10 cellular contexts compared by ENCODE assay signal in genomic region chr3:188830955-188831354, GRCh38.
DNase-seq lines count a peak whose midpoint lies in the region; ATAC-seq and TF ChIP-seq lines count a peak whose summit lies in the region.
"Had no signal": no experiment of that assay in that cellular context is flagged by ENCODE, and none has a peak within 500 bp of the region (broad histone marks: within the 10 kb centered on the region; RNA-seq: fewer than 3 reads in every experiment).

No MANE protein-coding gene starts in this region.

- H3K23ac ChIP-seq in H9 (ENCODE audit: insufficient read length, low read depth, low read length), result no peak overlapping the region

- in situ Hi-C loops in Panc1 (cut with HindIII; ENCODE audit: low pct_unique_long_range_greater_than_20kb, low sequenced_read_pairs), result no loop called here

- H3K14ac ChIP-seq in H9 (ENCODE audit: insufficient read depth, low read length), result no peak overlapping the region

- no peak overlapping the region for H4K5ac ChIP-seq in H9 (ENCODE audit: insufficient read length, low read depth, low read length)

- H3K4me3 Mint-ChIP-seq in H9 (no peak overlapping the region), glutamatergic neuron (ENCODE audit: unreplicated experiment) (no peak overlapping the region)

- H3K36me3 Mint-ChIP-seq in H9 (ENCODE audit: insufficient read depth in 1 of 3, low read depth in 3 of 3) (no peaks in the 10 kb centered on the region), glutamatergic neuron (ENCODE audit: unreplicated experiment) (no peaks in the 10 kb centered on the region)

- no peak overlapping the region for H2AFZ ChIP-seq in H9 (ENCODE audit: low read length)

- H3K9ac ChIP-seq in H9 (ENCODE audit: extremely low read depth, insufficient read length, low read length), result no peak overlapping the region

- no peaks in the 10 kb centered on the region for H3K9me3 ChIP-seq in H9 (ENCODE audit: control insufficient read depth, low read depth, low read length)
- H3K9me3 ChIP-seq in Panc1 (ENCODE audit: control insufficient read depth, insufficient read depth, low read depth, low read length), result no peaks in the 10 kb centered on the region
- H3K9me3 ChIP-seq: ovary had no signal

- H3K27ac Mint-ChIP-seq in H9 (no peak overlapping the region), glutamatergic neuron (ENCODE audit: unreplicated experiment) (no peak overlapping the region)

- H3K23me2 ChIP-seq in H9 (ENCODE audit: insufficient read length, low read depth, low read length, poor library complexity, severe bottlenecking), result no peaks in the 10 kb centered on the region

- H4K8ac ChIP-seq in H9 (replicated peaks; ENCODE audit: insufficient read length, low read depth, low read length), result no peak overlapping the region

- H3T11ph ChIP-seq in H9 (ENCODE audit: low read length), result no peak overlapping the region

- H3K27me3 ChIP-seq in H9 (ENCODE audit: insufficient read depth, low read length), result no peaks in the 10 kb centered on the region
- H3K27me3 ChIP-seq in Panc1 (ENCODE audit: control insufficient read depth, insufficient read depth, low read length), result no peaks in the 10 kb centered on the region
- H3K27me3 ChIP-seq: ovary had no signal

- no peak overlapping the region for H3K18ac ChIP-seq in H9 (ENCODE audit: insufficient read length, low read depth, low read length)

- H4K91ac ChIP-seq in H9 (ENCODE audit: insufficient read length, low read depth, low read length), result no peak overlapping the region

- TF ChIP-seq CTCF in H9 (conservative IDR thresholded peaks at IDR 0.05), result peak; percentile 56
- peak; percentile 63 for TF ChIP-seq CTCF in Panc1 (IDR thresholded peaks at IDR 0.05)
- TF ChIP-seq CTCF in glutamatergic neuron (IDR thresholded peaks at IDR 0.05; ENCODE audit: partially characterized antibody, unreplicated experiment), result peak; percentile 20
- no peak for TF ChIP-seq CTCF in RWPE1 (conservative IDR thresholded peaks at IDR 0.05; ENCODE audit: low read depth)

- H3K79me2 ChIP-seq in H9 (ENCODE audit: insufficient read depth, low read length), result no peaks in the 10 kb centered on the region

- H3K4me3 ChIP-seq in Panc1 (ENCODE audit: low read depth in 2 of 2, low read length in 2 of 2), result no peak overlapping the region
- H3K4me3 ChIP-seq: ovary had no signal

- H3K4me2 ChIP-seq in H9 (ENCODE audit: insufficient read depth, insufficient read length, low read length), result no peak overlapping the region

- no peaks in the 10 kb centered on the region for H4K20me1 ChIP-seq in H9 (ENCODE audit: control insufficient read depth, insufficient read depth, insufficient read length)

- H2BK15ac ChIP-seq in H9 (ENCODE audit: low read depth, low read length), result no peak overlapping the region

- POLR2A ChIA-PET in Panc1 (lab: Charles Lee) (interaction anchor here (0.7 kb wide), 1 partner anchor 125 kb away, joined by 3 read pairs; no protein-coding TSS in a partner anchor), RWPE1 (lab: Yijun Ruan, JAX; ENCODE audit: low non-redundant PET) (no interaction called here)

- H2AK5ac ChIP-seq in H9 (ENCODE audit: insufficient read length, low read length), result no peak overlapping the region

- BruUV-seq in Panc1 (replicated peaks; lab: Mats Ljungman, UMichigan), result no TSS peak

- no peak overlapping the region for H3K56ac ChIP-seq in H9 (ENCODE audit: insufficient read length, low read depth, low read length)

- H3K4ac ChIP-seq in H9 (ENCODE audit: low read depth, low read length), result no peak overlapping the region

- peaks cover 2 to 6% of the 10 kb centered on the region in 2 experiments; a peak in 3 of 4 replicates for H3K4me1 Mint-ChIP-seq in H9
- H3K4me1 Mint-ChIP-seq in glutamatergic neuron (ENCODE audit: low read depth, unreplicated experiment), result no peaks in the 10 kb centered on the region

- peak; percentile 66 for DNase-seq in CD1c-positive myeloid dendritic cell (ENCODE audit: extremely low spot score)
- DNase-seq in H9, result no peak
- no peak for DNase-seq in Panc1 (ENCODE audit: low read depth, low spot score)
- no peak for DNase-seq in glutamatergic neuron
- no peak for DNase-seq in SK-N-DZ (ENCODE audit: low spot score)
- no peak for DNase-seq in RWPE1 (ENCODE audit: low spot score)
- DNase-seq: central memory CD4-positive, alpha-beta T cell; ovary had no signal

- no peak overlapping the region for H3K27ac ChIP-seq in H9 (ENCODE audit: insufficient read length, low read depth, low read length)
- no peak overlapping the region for H3K27ac ChIP-seq in Panc1 (ENCODE audit: low read length)
- no peak overlapping the region for H3K27ac ChIP-seq in RWPE1
- H3K27ac ChIP-seq: ovary had no signal

- no peak overlapping the region for H2BK20ac ChIP-seq in H9 (ENCODE audit: low read depth, low read length, poor library complexity, severe bottlenecking)

- H3K79me1 ChIP-seq in H9 (ENCODE audit: insufficient read depth, low read depth, low read length, poor library complexity, severe bottlenecking), result no peaks in the 10 kb centered on the region

- no CpG with 5 or more reads among the region's 2 CpGs for whole genome bisulfite sequencing in H9 (ENCODE audit: extremely low coverage, insufficient read length, low lambda C conversion rate)

- intact Hi-C loops in Panc1 (cut with micrococcal nuclease; ENCODE audit: unreplicated experiment), result no loop called here

- H3K27me3 Mint-ChIP-seq in H9 (ENCODE audit: low read depth) (no peaks in the 10 kb centered on the region), glutamatergic neuron (ENCODE audit: unreplicated experiment) (no peaks in the 10 kb centered on the region)

- ATAC-seq in Panc1 (no peak), HG03045 (IDR thresholded peaks at IDR 0.05; ENCODE audit: unreplicated experiment) (no peak), GM21390 (IDR thresholded peaks at IDR 0.05; ENCODE audit: unreplicated experiment) (no peak)

- H3K9me3 Mint-ChIP-seq in H9, result no peaks in the 10 kb centered on the region
- no peaks in the 10 kb centered on the region for H3K9me3 Mint-ChIP-seq in glutamatergic neuron (ENCODE audit: unreplicated experiment)

- H2BK5ac ChIP-seq in H9 (ENCODE audit: insufficient read length, low read length), result no peak overlapping the region

- H3K36me3 ChIP-seq in Panc1 (ENCODE audit: control insufficient read depth, insufficient read depth, low read length), result no peaks in the 10 kb centered on the region
- H3K36me3 ChIP-seq: ovary had no signal

- no peak overlapping the region for H2BK12ac ChIP-seq in H9 (ENCODE audit: insufficient read length, low read depth, low read length)

- H2BK120ac ChIP-seq in H9 (ENCODE audit: low read depth, low read length, poor library complexity, severe bottlenecking), result no peak overlapping the region

- H3K4me1 ChIP-seq in H9 (ENCODE audit: insufficient read depth, low read length) (no peaks in the 10 kb centered on the region), Panc1 (ENCODE audit: control insufficient read depth, insufficient read depth, low read length) (peaks cover 9% of the 10 kb centered on the region; the same call in 1 of the 2 replicates)

- CTCF ChIA-PET in Panc1 (lab: Charles Lee), result interaction anchor here (1.3 kb wide), 1 partner anchor 124 kb away, joined by 4 read pairs; no protein-coding TSS in a partner anchor
- CTCF ChIA-PET in RWPE1 (lab: Yijun Ruan, JAX), result no interaction called here
